32 cellular contexts compared by ENCODE assay signal in the genomic region with DNA sequence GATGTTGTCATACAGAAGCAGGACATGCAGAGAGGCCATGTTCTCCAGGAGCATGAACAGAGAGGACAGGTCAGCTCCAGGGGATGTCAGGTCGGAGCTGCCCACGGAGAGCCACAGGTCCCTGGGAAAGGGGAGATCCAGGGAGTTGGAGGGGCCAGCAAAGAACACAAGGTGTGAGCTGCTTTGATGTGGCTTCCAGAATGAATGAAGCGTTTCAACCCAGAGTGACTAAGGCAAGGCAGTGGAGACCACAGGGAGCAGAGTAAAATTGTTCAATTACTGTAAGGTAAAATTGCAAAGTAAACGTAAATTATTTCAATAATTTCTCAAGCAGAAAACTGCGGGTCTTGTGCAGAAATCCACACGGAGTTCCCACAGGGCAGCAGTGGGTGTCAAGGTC. TPM values are rescaled to one million over a fixed set of nuclear protein-coding genes. Genes with fewer than 3 reads are reported as not detected.
"Had no signal": no experiment of that assay in that cellular context is flagged by ENCODE, and none has a peak within 500 bp of the region (broad histone marks: within the 10 kb centered on the region; RNA-seq: fewer than 3 reads in every experiment).

No MANE protein-coding gene starts in this region.

- ATAC-seq: stimulated activated effector memory CD8-positive, alpha-beta T cell treated with anti-CD3 and anti-CD28 coated beads, Interleukin-12 subunit alpha, Interleukin-12 subunit beta, amount 100 ng/mL, for 72 hours; stimulated activated memory B cell treated with anti-CD40 and anti-IgM and Interleukin-4, amounts not matched to agents 10 μg/mL and 1 μg/mL and 100 μg/mL, for 72 hours; stimulated activated naive B cell treated with anti-CD40 and anti-IgM and Interleukin-4, amounts not matched to agents 10 μg/mL and 1 μg/mL and 100 μg/mL, for 72 hours; stimulated activated naive CD8-positive, alpha-beta T cell treated with anti-CD3 and anti-CD28 coated beads, Interleukin-15, amount 100 ng/mL, for 72 hours; stimulated activated naive CD8-positive, alpha-beta T cell treated with anti-CD3 and anti-CD28 coated beads, Interleukin-15, Interleukin-2, amounts not matched to agents 100 U/mL and 50 U/mL, for 24 hours; upper lobe of right lung had no signal

- H3K27ac Mint-ChIP-seq: stimulated activated effector memory CD8-positive, alpha-beta T cell treated with anti-CD3 and anti-CD28 coated beads, Interleukin-12 subunit alpha, Interleukin-12 subunit beta, amount 100 ng/mL, for 72 hours; stimulated activated memory B cell treated with anti-CD40 and anti-IgM and Interleukin-4, amounts not matched to agents 10 μg/mL and 1 μg/mL and 100 μg/mL, for 72 hours; stimulated activated naive B cell treated with anti-CD40 and anti-IgM and Interleukin-4, amounts not matched to agents 10 μg/mL and 1 μg/mL and 100 μg/mL, for 72 hours; stimulated activated naive CD8-positive, alpha-beta T cell treated with anti-CD3 and anti-CD28 coated beads, Interleukin-15, amount 100 ng/mL, for 72 hours; stimulated activated naive CD8-positive, alpha-beta T cell treated with anti-CD3 and anti-CD28 coated beads, Interleukin-15, Interleukin-2, amounts not matched to agents 100 ng/mL and 50 ng/mL, for 24 hours; type B pancreatic cell had no signal

- DNase-seq: stimulated activated CD4-positive, alpha-beta T cell treated with anti-CD3 and anti-CD28 coated beads, Interleukin-2, amount 100 ng/mL, for 48 hours; stimulated activated CD4-positive, alpha-beta T cell treated with anti-CD3 and anti-CD28 coated beads, Interleukin-4, amount 100 ng/mL, for 1 hour; stimulated activated CD4-positive, alpha-beta T cell treated with anti-CD3 and anti-CD28 coated beads, Interleukin-4, amount 100 ng/mL, for 24 hours; stimulated activated CD4-positive, alpha-beta T cell treated with anti-CD3 and anti-CD28 coated beads, Interleukin-4, amount 100 ng/mL, for 4 hours; stimulated activated CD8-positive, alpha-beta memory T cell treated with anti-CD3 and anti-CD28 coated beads, Interleukin-4, amount 100 ng/mL, for 48 hours; stimulated activated naive B cell treated with anti-CD40 and anti-IgM and Interleukin-4, amounts not matched to agents 10 μg/mL and 1 μg/mL and 100 μg/mL, for 72 hours; stimulated activated naive CD4-positive, alpha-beta T cell; stimulated activated naive CD4-positive, alpha-beta T cell treated with Interleukin-2 at 50 U/mL for 16 hours; stimulated activated naive CD8-positive, alpha-beta T cell treated with anti-CD3 and anti-CD28 coated beads, Interleukin-15, amount 100 ng/mL, for 72 hours; stimulated activated naive CD8-positive, alpha-beta T cell treated with anti-CD3 and anti-CD28 coated beads, Interleukin-15, Interleukin-2, amounts not matched to agents 100 U/mL and 50 U/mL, for 24 hours; stomach; substantia nigra; testis; thyroid gland; tibial artery; transverse colon; trophoblast cell; upper lobe of left lung; upper lobe of right lung; uterus had no signal

- H3K9me3 Mint-ChIP-seq: stimulated activated effector memory CD8-positive, alpha-beta T cell treated with anti-CD3 and anti-CD28 coated beads, Interleukin-12 subunit alpha, Interleukin-12 subunit beta, amount 100 ng/mL, for 72 hours; stimulated activated memory B cell treated with anti-CD40 and anti-IgM and Interleukin-4, amounts not matched to agents 10 μg/mL and 1 μg/mL and 100 μg/mL, for 72 hours; stimulated activated naive B cell treated with anti-CD40 and anti-IgM and Interleukin-4, amounts not matched to agents 10 μg/mL and 1 μg/mL and 100 μg/mL, for 72 hours; stimulated activated naive CD8-positive, alpha-beta T cell treated with anti-CD3 and anti-CD28 coated beads, Interleukin-15, amount 100 ng/mL, for 72 hours; stimulated activated naive CD8-positive, alpha-beta T cell treated with anti-CD3 and anti-CD28 coated beads, Interleukin-15, Interleukin-2, amounts not matched to agents 100 ng/mL and 50 ng/mL, for 24 hours; type B pancreatic cell had no signal

- H3K36me3 Mint-ChIP-seq: stimulated activated effector memory CD8-positive, alpha-beta T cell treated with anti-CD3 and anti-CD28 coated beads, Interleukin-12 subunit alpha, Interleukin-12 subunit beta, amount 100 ng/mL, for 72 hours; stimulated activated memory B cell treated with anti-CD40 and anti-IgM and Interleukin-4, amounts not matched to agents 10 μg/mL and 1 μg/mL and 100 μg/mL, for 72 hours; stimulated activated naive B cell treated with anti-CD40 and anti-IgM and Interleukin-4, amounts not matched to agents 10 μg/mL and 1 μg/mL and 100 μg/mL, for 72 hours; type B pancreatic cell had no signal

RNA-seq across cellular contexts. Expression of a gene that starts 5.6 kb away (rescaled TPM):
- total RNA-seq: subcutaneous adipose tissue, temporal lobe, testis, thoracic aorta, tibial nerve, upper lobe of right lung, urinary bladder, vagina had no signal

RNA-seq across cellular contexts. Expression of a gene that starts 12.9 kb away (rescaled TPM):
- total RNA-seq: stomach, subcutaneous adipose tissue, suprapubic skin, temporal lobe, testis, thoracic aorta, thyroid gland, tibial nerve, transverse colon, upper lobe of left lung, upper lobe of right lung, ureter, urinary bladder, uterus, vagina had no signal

RNA-seq across cellular contexts. Expression of a gene that starts 39.1 kb away (rescaled TPM):
- total RNA-seq: stomach, subcutaneous adipose tissue, temporal lobe, testis, thoracic aorta, thyroid gland, tibial nerve, transverse colon, upper lobe of left lung, upper lobe of right lung, ureter, urinary bladder, vagina had no signal
